In genomic region chr19:800360-801029, GRCh38 we compare ENCODE assay signal across 8 cellular contexts. TPM values are rescaled to one million over a fixed set of nuclear protein-coding genes. Genes with fewer than 3 reads are reported as not detected.
DNase-seq lines count a peak whose midpoint lies in the region; ATAC-seq, FAIRE-seq and TF ChIP-seq lines count a peak whose summit lies in the region.

No MANE protein-coding gene starts in this region.

- no peak overlapping the region for H4K91ac ChIP-seq in IMR-90 (ENCODE audit: insufficient read depth, low read depth, low read length)

- H3K4me2 ChIP-seq in IMR-90 (ENCODE audit: low read depth, low read length): peak overlapping the region; percentile 28

- no peak for TF ChIP-seq CTCF in IMR-90 (conservative IDR thresholded peaks at IDR 0.05; ENCODE audit: low read depth, low read length)
- TF ChIP-seq CTCF in choroid plexus epithelial cell (conservative IDR thresholded peaks at IDR 0.05; ENCODE audit: low read depth, low read length): no peak

- peaks cover 11% of the 10 kb centered on the region; the same call in 1 of the 2 replicates for H3K9me1 ChIP-seq in IMR-90 (ENCODE audit: insufficient read depth, low read length)

- POLR2A ChIA-PET in IMR-90 (lab: Charles Lee; ENCODE audit: unreplicated experiment): interaction anchor here (0.8 kb wide), 1 partner anchor 19 kb away, joined by 3 read pairs; no protein-coding TSS in a partner anchor

- H4K5ac ChIP-seq in IMR-90 (ENCODE audit: low read depth, low read length): no peak overlapping the region

- WGBS in IMR-90 (ENCODE audit: extremely low coverage in 2 of 2, insufficient read length in 1 of 2), 2 experiments: 46% methylated on average over 7 of the region's 17 CpGs; no CpG with 5 or more reads in 1 of the 2 experiments

- no peak for TF ChIP-seq POLR2A in IMR-90 (IDR thresholded peaks at IDR 0.05; ENCODE audit: low read depth, low read length)

- dilution Hi-C loops in IMR-90 (cut with HindIII; ENCODE audit: low sequenced_read_pairs, unreplicated experiment): no loop called here

- ATAC-seq in IMR-90 (ENCODE audit: low read depth) (no peak), HG03159 (IDR thresholded peaks at IDR 0.05; ENCODE audit: unreplicated experiment) (no peak)

- no peak overlapping the region for H3K56ac ChIP-seq in IMR-90 (ENCODE audit: extremely low read depth, insufficient read depth, low read length)

- no peak for TF ChIP-seq RAD21 in IMR-90 (IDR thresholded peaks at IDR 0.05; ENCODE audit: low read length)

- CTCF ChIA-PET in IMR-90 (lab: Yijun Ruan, JAX): interaction anchor here (1.1 kb wide), 1 partner anchor 60 kb away, joined by 3 read pairs; no protein-coding TSS in a partner anchor

- H2AK5ac ChIP-seq in IMR-90 (ENCODE audit: low read depth, low read length): no peak overlapping the region

- intact Hi-C loops in IMR-90 (cut with micrococcal nuclease) (no loop called here), head of caudate nucleus (cut with DNase I) (no loop called here)

- peak; percentile 29 for DNase-seq in AG08396 (ENCODE audit: low spot score)
- DNase-seq in IMR-90: no peak
- peak; percentile 70 for DNase-seq in choroid plexus epithelial cell (ENCODE audit: low read depth)
- DNase-seq in head of caudate nucleus: no peak
- no peak for DNase-seq in cerebellum (ENCODE audit: low spot score)
- DNase-seq in RCC 7860 (ENCODE audit: low spot score): no peak

- H3K9ac ChIP-seq in IMR-90 (ENCODE audit: low read depth, low read length) (peak overlapping the region; percentile 6; the same call in 1 of the 2 replicates), muscle layer of colon (ENCODE audit: low read length) (peak overlapping the region; percentile 14)

- H3K27ac ChIP-seq in IMR-90 (ENCODE audit: insufficient read depth, low read length) (peak overlapping the region; percentile 3; the same call in 1 of the 2 replicates), muscle layer of colon (ENCODE audit: low read depth, low read length) (peak overlapping the region; percentile 73)

- H3K4me3 ChIP-seq in IMR-90 (ENCODE audit: insufficient read depth, low read depth, low read length): no peak overlapping the region
- H3K4me3 ChIP-seq in choroid plexus epithelial cell (ENCODE audit: low read depth, low read length): peak overlapping the region; percentile 37
- H3K4me3 ChIP-seq in muscle layer of colon (ENCODE audit: low read depth in 1 of 2, low read length in 2 of 2): peak overlapping the region in 1 of 2 donors; percentile 32

- H2BK120ac ChIP-seq in IMR-90 (ENCODE audit: low read depth, low read length): no peak overlapping the region

- no peak for FAIRE-seq in RCC 7860 (lab: Jason Lieb, UNC)

- H2BK20ac ChIP-seq in IMR-90 (ENCODE audit: low read depth, low read length): no peak overlapping the region

- H3K4me1 ChIP-seq in IMR-90 (ENCODE audit: control insufficient read depth, insufficient read depth, low read length) (peaks cover 30% of the 10 kb centered on the region), muscle layer of colon (ENCODE audit: insufficient read depth, low read length) (peaks cover 61% of the 10 kb centered on the region)

- H2BK5ac ChIP-seq in IMR-90 (ENCODE audit: low read depth, low read length, poor library complexity, severe bottlenecking): no peak overlapping the region

- H2BK15ac ChIP-seq in IMR-90 (ENCODE audit: low read depth, low read length): no peak overlapping the region

- no peak overlapping the region for H3K18ac ChIP-seq in IMR-90 (ENCODE audit: low read depth, low read length)

- H3K79me1 ChIP-seq in IMR-90 (ENCODE audit: low read depth in 1 of 2, low read length in 2 of 2): peaks cover 0 to 21% of the 10 kb centered on the region in 2 experiments; a peak in 2 of 4 replicates

- H4K20me1 ChIP-seq in IMR-90 (ENCODE audit: insufficient read depth, low read length): peaks cover 76% of the 10 kb centered on the region

- H3K36me3 ChIP-seq in IMR-90 (ENCODE audit: control insufficient read depth, insufficient read depth, low read length): peaks cover 49% of the 10 kb centered on the region
- H3K36me3 ChIP-seq in muscle layer of colon (ENCODE audit: insufficient read depth, low read length): peaks cover 32% of the 10 kb centered on the region

- H3K9me3 ChIP-seq in IMR-90 (ENCODE audit: control insufficient read depth, insufficient read depth, low read length) (no peaks in the 10 kb centered on the region), muscle layer of colon (ENCODE audit: low read length) (no peaks in the 10 kb centered on the region)

- H3K14ac ChIP-seq in IMR-90 (replicated peaks; ENCODE audit: low read depth, low read length): no peak overlapping the region

- no peak overlapping the region for H4K8ac ChIP-seq in IMR-90 (ENCODE audit: low read depth in 2 of 2, low read length in 2 of 2)

- peak overlapping the region; percentile 3 for H2AK9ac ChIP-seq in IMR-90 (replicated peaks; ENCODE audit: low read depth, low read length, poor library complexity)

- in situ Hi-C loops in IMR-90 (cut with MboI; ENCODE audit: low sequenced_read_pairs): no loop called here

- no peaks in the 10 kb centered on the region for H3K27me3 ChIP-seq in IMR-90 (ENCODE audit: control insufficient read depth, insufficient read depth, low read length)
- H3K27me3 ChIP-seq in muscle layer of colon (ENCODE audit: control insufficient read depth in 1 of 2, insufficient read depth in 2 of 2, low read length in 2 of 2): no peaks in the 10 kb centered on the region

- no peak overlapping the region for H2AFZ ChIP-seq in IMR-90 (replicated peaks; ENCODE audit: low read length, poor library complexity)

- no peak overlapping the region for H3K4ac ChIP-seq in IMR-90 (ENCODE audit: low read depth, low read length)

- BruUV-seq in IMR-90 (replicated peaks; lab: Mats Ljungman, UMichigan): no TSS peak

- peak overlapping the region; percentile 83 for H3K23ac ChIP-seq in IMR-90 (ENCODE audit: low read depth, low read length)

TF ChIP-seq in IMR-90, 13 proteins besides CTCF, POLR2A, EP300 and RAD21:
- no peak for TF ChIP-seq MXI1 (IDR thresholded peaks at IDR 0.05; ENCODE audit: borderline replicate concordance, low read depth, low read length)
- TF ChIP-seq FOS (IDR thresholded peaks at IDR 0.05; ENCODE audit: low read depth, low read length): no peak
- TF ChIP-seq BHLHE40 (IDR thresholded peaks at IDR 0.05; ENCODE audit: low read depth, low read length): no peak

RNA-seq across cellular contexts. Expression of gene PTBP1, which starts 3.2 kb away (rescaled TPM):
- total RNA-seq in IMR-90 (2012; rRNA removed): 95.5 and 146 TPM in 2 replicates
- polyA plus RNA-seq in IMR-90 (2012; rRNA removed): 269 and 483 TPM in 2 replicates
- 96.3 and 257 TPM in 2 replicates for polyA plus RNA-seq in IMR-90 (2012; cell fraction: cytosol; rRNA removed)
- 324 and 629 TPM in 2 replicates for polyA plus RNA-seq in IMR-90 (2012; cell fraction: nucleus; rRNA removed; ENCODE audit: low replicate concordance)
- 60.0 TPM for total RNA-seq in cerebellum

RNA-seq across cellular contexts. Expression of gene PLPPR3, which starts 21.3 kb away (rescaled TPM):
- total RNA-seq in IMR-90 (2012; rRNA removed) (0.36 and 0.56 TPM in 2 replicates), cerebellum (58.1 TPM)
- 1.2 and 2.0 TPM in 2 replicates for polyA plus RNA-seq in IMR-90 (2012; rRNA removed)
- 1.0 and 4.3 TPM in 2 replicates for polyA plus RNA-seq in IMR-90 (2012; cell fraction: cytosol; rRNA removed)
- polyA plus RNA-seq in IMR-90 (2012; cell fraction: nucleus; rRNA removed; ENCODE audit: low replicate concordance): 1.4 and 3.6 TPM in 2 replicates

RNA-seq across cellular contexts. Expression of gene AZU1, which starts 27.1 kb away (rescaled TPM):
- total RNA-seq in IMR-90 (2012; rRNA removed): not detected in 2 replicates
- polyA plus RNA-seq in IMR-90 (2012; rRNA removed): 0.12 TPM in 1 of 2 replicates, not detected in the other
- 0.04 TPM in 1 of 2 replicates, not detected in the other for polyA plus RNA-seq in IMR-90 (2012; cell fraction: cytosol; rRNA removed)
- polyA plus RNA-seq in IMR-90 (2012; cell fraction: nucleus; rRNA removed; ENCODE audit: low replicate concordance): 2.3 and 4.0 TPM in 2 replicates
- 0.91 TPM for total RNA-seq in cerebellum

RNA-seq across cellular contexts. Expression of gene PRTN3, which starts 40.3 kb away (rescaled TPM):
- total RNA-seq in IMR-90 (2012; rRNA removed) (not detected in 2 replicates), cerebellum (0.82 TPM)
- polyA plus RNA-seq in IMR-90 (2012; rRNA removed): not detected in 2 replicates
- polyA plus RNA-seq in IMR-90 (2012; cell fraction: cytosol; rRNA removed): not detected in 2 replicates
- polyA plus RNA-seq in IMR-90 (2012; cell fraction: nucleus; rRNA removed; ENCODE audit: low replicate concordance): not detected in 2 replicates

RNA-seq across cellular contexts. Expression of gene MISP, which starts 49.6 kb away (rescaled TPM):
- total RNA-seq in IMR-90 (2012; rRNA removed) (not detected in 2 replicates), cerebellum (0.18 TPM)
- polyA plus RNA-seq in IMR-90 (2012; rRNA removed): 0.03 TPM in 1 of 2 replicates, not detected in the other
- polyA plus RNA-seq in IMR-90 (2012; cell fraction: cytosol; rRNA removed): 0.02 TPM in 1 of 2 replicates, not detected in the other
- 0.11 and 0.13 TPM in 2 replicates for polyA plus RNA-seq in IMR-90 (2012; cell fraction: nucleus; rRNA removed; ENCODE audit: low replicate concordance)

Comparison
In these comparisons a context has a peak if more than half of its experiments do, and no peak if none do; other contexts are left out.
1. DNase-seq: peak in AG08396 (single experiment) and choroid plexus epithelial cell (single experiment); none in IMR-90 (single experiment), head of caudate nucleus (0 of 42), cerebellum (single experiment) and RCC 7860 (single experiment).
2. RNA of gene PLPPR3, which starts 21.3 kb away (total RNA-seq): 58.1 TPM in cerebellum (single experiment); 0.36 to 0.56 TPM in IMR-90; every median in the first group is over 10 times any median in the second.